13 cellular contexts compared by ENCODE assay signal in the genomic region with DNA sequence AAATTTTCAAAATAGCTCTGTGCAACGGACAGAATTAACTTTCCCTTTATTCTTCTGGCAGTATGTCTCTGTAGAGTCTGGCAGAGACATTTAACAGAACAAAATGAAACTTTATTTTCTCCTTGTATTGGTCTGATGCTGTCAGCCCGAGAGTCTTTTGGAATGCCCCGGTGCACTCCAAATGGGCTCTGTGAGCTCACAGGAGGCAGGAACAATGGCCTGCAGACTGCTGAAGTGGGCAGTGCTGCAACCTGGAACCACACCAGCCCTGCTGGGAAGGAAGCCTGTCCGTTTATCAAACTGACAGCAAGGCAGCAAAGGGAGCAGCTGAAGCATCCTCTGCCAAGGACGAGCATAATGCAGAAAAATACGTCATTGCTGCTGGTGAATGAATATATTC.
A peak's percentile ranks its signal among the peaks of the same experiment; 100 is the strongest.
DNase-seq lines count a peak whose midpoint lies in the region; ATAC-seq and TF ChIP-seq lines count a peak whose summit lies in the region.
"Had no signal": no experiment of that assay in that cellular context is flagged by ENCODE, and none has a peak within 500 bp of the region (broad histone marks: within the 10 kb centered on the region; RNA-seq: fewer than 3 reads in every experiment).

No MANE protein-coding gene starts in this region.

- no peak for TF ChIP-seq RAD21 in IMR-90 (IDR thresholded peaks at IDR 0.05; ENCODE audit: low read length)

- H3K9me3 Mint-ChIP-seq in CD8-positive, alpha-beta T cell, result no peaks in the 10 kb centered on the region
- H3K9me3 Mint-ChIP-seq in naive thymus-derived CD4-positive, alpha-beta T cell, result peaks cover 0 to 6% (median 0%) of the 10 kb centered on the region in 11 donors
- H3K9me3 Mint-ChIP-seq: activated naive CD8-positive, alpha-beta T cell treated with anti-CD3 and anti-CD28 coated beads for 36 hours had no signal

- TF ChIP-seq CTCF in IMR-90 (conservative IDR thresholded peaks at IDR 0.05; ENCODE audit: low read depth, low read length), result no peak
- TF ChIP-seq CTCF in CD8-positive, alpha-beta T cell (IDR thresholded peaks at IDR 0.05), result no peak

- in situ Hi-C loops in IMR-90 (cut with MboI; ENCODE audit: low sequenced_read_pairs), result no loop called here

- WGBS in IMR-90 (ENCODE audit: extremely low coverage in 2 of 2, insufficient read length in 1 of 2), 2 experiments, result 36% methylated on average over 4 of the region's 6 CpGs; no CpG with 5 or more reads in 1 of the 2 experiments

- DNase-seq in IMR-90 (peak; percentile 55), medulla oblongata (ENCODE audit: extremely low spot score) (peak; percentile 74), superior temporal gyrus (ENCODE audit: extremely low spot score) (peak; percentile 12), NCI-H2107 (lab: John Stamatoyannopoulos, UW) (no peak)
- DNase-seq in CD8-positive, alpha-beta T cell, result no peak
- DNase-seq in naive thymus-derived CD4-positive, alpha-beta T cell, result no peak
- DNase-seq: activated naive CD8-positive, alpha-beta T cell treated with anti-CD3 and anti-CD28 coated beads for 36 hours; kidney glomerular epithelial cell; stimulated activated CD8-positive, alpha-beta memory T cell treated with anti-CD3 and anti-CD28 coated beads, Interleukin-4, amount 100 ng/mL, for 48 hours had no signal

- H3K79me1 ChIP-seq in IMR-90 (ENCODE audit: low read depth in 1 of 2, low read length in 2 of 2), result no peaks in the 10 kb centered on the region

- no peaks in the 10 kb centered on the region for H3K9me3 ChIP-seq in IMR-90 (ENCODE audit: control insufficient read depth, insufficient read depth, low read length)
- H3K9me3 ChIP-seq in CD8-positive, alpha-beta T cell (ENCODE audit: low read length), result no peaks in the 10 kb centered on the region
- H3K9me3 ChIP-seq in naive thymus-derived CD4-positive, alpha-beta T cell (ENCODE audit: control insufficient read depth in 2 of 3, low read length in 3 of 3), result no peaks in the 10 kb centered on the region

- peak overlapping the region; percentile 15; the same call in 1 of the 3 replicates for H2BK15ac ChIP-seq in IMR-90 (ENCODE audit: low read depth, low read length)

- dilution Hi-C loops in IMR-90 (cut with HindIII; ENCODE audit: low sequenced_read_pairs, unreplicated experiment), result no loop called here

- no peak overlapping the region for H2AK9ac ChIP-seq in IMR-90 (replicated peaks; ENCODE audit: low read depth, low read length, poor library complexity)

- CTCF ChIA-PET in IMR-90 (lab: Yijun Ruan, JAX), result interaction anchor here (1.4 kb wide), 1 partner anchor 10 kb away, joined by 4 read pairs; no protein-coding TSS in a partner anchor
- CTCF ChIA-PET in CD8-positive, alpha-beta T cell (lab: Charles Lee), result no interaction called here
- CTCF ChIA-PET in naive thymus-derived CD4-positive, alpha-beta T cell (lab: Charles Lee), result no interaction called here

- H3K4me2 ChIP-seq in IMR-90 (ENCODE audit: low read depth, low read length), result peak overlapping the region; percentile 16

- H3K4me3 Mint-ChIP-seq in CD8-positive, alpha-beta T cell, result no peak overlapping the region
- no peak overlapping the region for H3K4me3 Mint-ChIP-seq in naive thymus-derived CD4-positive, alpha-beta T cell
- H3K4me3 Mint-ChIP-seq: activated naive CD8-positive, alpha-beta T cell treated with anti-CD3 and anti-CD28 coated beads for 36 hours had no signal

- intact Hi-C loops in IMR-90 (cut with micrococcal nuclease), result no loop called here
- intact Hi-C loops in CD8-positive, alpha-beta T cell (cut with DNase I, micrococcal nuclease), result no loop called here
- intact Hi-C loops in naive thymus-derived CD4-positive, alpha-beta T cell (cut with micrococcal nuclease), result no loop called here

- H2AK5ac ChIP-seq in IMR-90 (ENCODE audit: low read depth, low read length), result no peak overlapping the region

- H3K18ac ChIP-seq in IMR-90 (ENCODE audit: low read depth, low read length), result no peak overlapping the region

- H3K27ac ChIP-seq in IMR-90 (ENCODE audit: insufficient read depth, low read length), result peak overlapping the region; percentile 5; the same call in 1 of the 2 replicates
- H3K27ac ChIP-seq in CD8-positive, alpha-beta T cell (ENCODE audit: low read depth, low read length), result no peak overlapping the region
- H3K27ac ChIP-seq in naive thymus-derived CD4-positive, alpha-beta T cell (ENCODE audit: low read depth, low read length), result no peak overlapping the region
- H3K27ac ChIP-seq: epithelial cell of prostate had no signal

- H2BK120ac ChIP-seq in IMR-90 (ENCODE audit: low read depth, low read length), result no peak overlapping the region

- no peaks in the 10 kb centered on the region for H3K9me1 ChIP-seq in IMR-90 (ENCODE audit: insufficient read depth, low read length)

- H3K27me3 ChIP-seq in IMR-90 (ENCODE audit: control insufficient read depth, insufficient read depth, low read length), result no peaks in the 10 kb centered on the region
- no peaks in the 10 kb centered on the region for H3K27me3 ChIP-seq in CD8-positive, alpha-beta T cell (ENCODE audit: insufficient read depth, low read length)
- H3K27me3 ChIP-seq in naive thymus-derived CD4-positive, alpha-beta T cell (ENCODE audit: control insufficient read depth in 2 of 2, insufficient read depth in 2 of 2, low read length in 2 of 2), result no peaks in the 10 kb centered on the region

- H3K27me3 Mint-ChIP-seq in CD8-positive, alpha-beta T cell (ENCODE audit: low read depth), result no peaks in the 10 kb centered on the region
- H3K27me3 Mint-ChIP-seq in naive thymus-derived CD4-positive, alpha-beta T cell, result peaks cover 0 to 8% (median 3%) of the 10 kb centered on the region in 5 donors
- H3K27me3 Mint-ChIP-seq: activated naive CD8-positive, alpha-beta T cell treated with anti-CD3 and anti-CD28 coated beads for 36 hours had no signal

- no peak overlapping the region for H2BK5ac ChIP-seq in IMR-90 (ENCODE audit: low read depth, low read length, poor library complexity, severe bottlenecking)

- peak overlapping the region; percentile 69 for H2AFZ ChIP-seq in IMR-90 (replicated peaks; ENCODE audit: low read length, poor library complexity)

- BruUV-seq in IMR-90 (replicated peaks; lab: Mats Ljungman, UMichigan), result no TSS peak

- POLR2A ChIA-PET in IMR-90 (lab: Charles Lee; ENCODE audit: unreplicated experiment), result interaction anchor here (0.6 kb wide), 1 partner anchor 431 kb away, joined by 9 read pairs; no protein-coding TSS in a partner anchor
- POLR2A ChIA-PET in CD8-positive, alpha-beta T cell (lab: Charles Lee), result no interaction called here
- POLR2A ChIA-PET in naive thymus-derived CD4-positive, alpha-beta T cell (lab: Charles Lee), result no interaction called here

- no peak overlapping the region for H3K27ac Mint-ChIP-seq in CD8-positive, alpha-beta T cell
- H3K27ac Mint-ChIP-seq in naive thymus-derived CD4-positive, alpha-beta T cell, result no peak overlapping the region
- H3K27ac Mint-ChIP-seq: activated naive CD8-positive, alpha-beta T cell treated with anti-CD3 and anti-CD28 coated beads for 36 hours had no signal

- H4K91ac ChIP-seq in IMR-90 (ENCODE audit: insufficient read depth, low read depth, low read length), result peak overlapping the region; percentile 39; the same call in 1 of the 2 replicates

- H3K9ac ChIP-seq in IMR-90 (ENCODE audit: low read depth, low read length), result no peak overlapping the region

- no peak for TF ChIP-seq POLR2A in IMR-90 (IDR thresholded peaks at IDR 0.05; ENCODE audit: low read depth, low read length)

- H3K36me3 ChIP-seq in IMR-90 (ENCODE audit: control insufficient read depth, insufficient read depth, low read length), result no peaks in the 10 kb centered on the region
- no peaks in the 10 kb centered on the region for H3K36me3 ChIP-seq in CD8-positive, alpha-beta T cell (ENCODE audit: insufficient read depth, low read length)
- no peaks in the 10 kb centered on the region for H3K36me3 ChIP-seq in naive thymus-derived CD4-positive, alpha-beta T cell (ENCODE audit: control insufficient read depth in 2 of 3, insufficient read depth in 3 of 3, low read length in 3 of 3)

- no peaks in the 10 kb centered on the region for H3K4me1 Mint-ChIP-seq in CD8-positive, alpha-beta T cell (ENCODE audit: low read depth)
- no peaks in the 10 kb centered on the region for H3K4me1 Mint-ChIP-seq in naive thymus-derived CD4-positive, alpha-beta T cell
- H3K4me1 Mint-ChIP-seq: activated naive CD8-positive, alpha-beta T cell treated with anti-CD3 and anti-CD28 coated beads for 36 hours had no signal

- H3K4ac ChIP-seq in IMR-90 (ENCODE audit: low read depth, low read length), result no peak overlapping the region; the same call in 1 of the 2 replicates

- no peaks in the 10 kb centered on the region for H3K36me3 Mint-ChIP-seq in CD8-positive, alpha-beta T cell
- H3K36me3 Mint-ChIP-seq in naive thymus-derived CD4-positive, alpha-beta T cell, result peaks cover 0 to 4% (median 0%) of the 10 kb centered on the region in 5 donors
- H3K36me3 Mint-ChIP-seq: activated naive CD8-positive, alpha-beta T cell treated with anti-CD3 and anti-CD28 coated beads for 36 hours had no signal

- H3K56ac ChIP-seq in IMR-90 (ENCODE audit: extremely low read depth, insufficient read depth, low read length), result no peak overlapping the region

- H3K23ac ChIP-seq in IMR-90 (ENCODE audit: low read depth, low read length), result no peak overlapping the region

- H3K14ac ChIP-seq in IMR-90 (replicated peaks; ENCODE audit: low read depth, low read length), result peak overlapping the region; percentile 6; the same call in 1 of the 2 replicates

- H4K8ac ChIP-seq in IMR-90 (ENCODE audit: low read depth in 2 of 2, low read length in 2 of 2), result peak overlapping the region in 1 of 2 experiments; percentile 4; a peak in 1 of 4 replicates

- H2BK20ac ChIP-seq in IMR-90 (ENCODE audit: low read depth, low read length), result no peak overlapping the region

- ATAC-seq in IMR-90 (ENCODE audit: low read depth), result peak; percentile 77
- ATAC-seq in esophagus mucosa, result peak; percentile 42
- no peak for ATAC-seq in CD8-positive, alpha-beta T cell
- ATAC-seq in GM18861 (IDR thresholded peaks at IDR 0.05; ENCODE audit: unreplicated experiment), result no peak
- no peak for ATAC-seq in naive thymus-derived CD4-positive, alpha-beta T cell

- no peaks in the 10 kb centered on the region for H4K20me1 ChIP-seq in IMR-90 (ENCODE audit: insufficient read depth, low read length)

- no peaks in the 10 kb centered on the region; the same call in 1 of the 2 replicates for H3K4me1 ChIP-seq in IMR-90 (ENCODE audit: control insufficient read depth, insufficient read depth, low read length)
- no peaks in the 10 kb centered on the region for H3K4me1 ChIP-seq in CD8-positive, alpha-beta T cell (ENCODE audit: insufficient read depth, low read length)
- no peaks in the 10 kb centered on the region for H3K4me1 ChIP-seq in naive thymus-derived CD4-positive, alpha-beta T cell (ENCODE audit: control insufficient read depth in 2 of 2, insufficient read depth in 2 of 2, low read length in 2 of 2)

- H4K5ac ChIP-seq in IMR-90 (ENCODE audit: low read depth, low read length), result no peak overlapping the region

- H3K4me3 ChIP-seq in IMR-90 (ENCODE audit: insufficient read depth, low read depth, low read length), result peak overlapping the region; percentile 8; the same call in 1 of the 2 replicates
- no peak overlapping the region for H3K4me3 ChIP-seq in CD8-positive, alpha-beta T cell (ENCODE audit: low read depth, low read length)
- no peak overlapping the region for H3K4me3 ChIP-seq in naive thymus-derived CD4-positive, alpha-beta T cell (ENCODE audit: low read length)
- H3K4me3 ChIP-seq: skin epidermis had no signal

TF ChIP-seq in IMR-90, 13 proteins besides CTCF, POLR2A, EP300 and RAD21 (continues in another document):
- TF ChIP-seq RCOR1 (IDR thresholded peaks at IDR 0.05; ENCODE audit: insufficient replicate concordance, low read length) (no peak), CEBPB (IDR thresholded peaks at IDR 0.05; ENCODE audit: low read depth, low read length) (no peak)

Comparison
In these comparisons a context has a peak if more than half of its experiments do, and no peak if none do; other contexts are left out.
1. ATAC-seq: peak in IMR-90 (single experiment) and esophagus mucosa (single experiment); none in CD8-positive, alpha-beta T cell (single experiment), GM18861 (single experiment) and naive thymus-derived CD4-positive, alpha-beta T cell (single experiment).
2. DNase-seq: peak in IMR-90 (single experiment), medulla oblongata (single experiment) and superior temporal gyrus (single experiment); none in CD8-positive, alpha-beta T cell (0 of 7), NCI-H2107 (single experiment) and naive thymus-derived CD4-positive, alpha-beta T cell (0 of 9).